Comparison of ENCODE assay signal across 8 cellular contexts in the genomic region with DNA sequence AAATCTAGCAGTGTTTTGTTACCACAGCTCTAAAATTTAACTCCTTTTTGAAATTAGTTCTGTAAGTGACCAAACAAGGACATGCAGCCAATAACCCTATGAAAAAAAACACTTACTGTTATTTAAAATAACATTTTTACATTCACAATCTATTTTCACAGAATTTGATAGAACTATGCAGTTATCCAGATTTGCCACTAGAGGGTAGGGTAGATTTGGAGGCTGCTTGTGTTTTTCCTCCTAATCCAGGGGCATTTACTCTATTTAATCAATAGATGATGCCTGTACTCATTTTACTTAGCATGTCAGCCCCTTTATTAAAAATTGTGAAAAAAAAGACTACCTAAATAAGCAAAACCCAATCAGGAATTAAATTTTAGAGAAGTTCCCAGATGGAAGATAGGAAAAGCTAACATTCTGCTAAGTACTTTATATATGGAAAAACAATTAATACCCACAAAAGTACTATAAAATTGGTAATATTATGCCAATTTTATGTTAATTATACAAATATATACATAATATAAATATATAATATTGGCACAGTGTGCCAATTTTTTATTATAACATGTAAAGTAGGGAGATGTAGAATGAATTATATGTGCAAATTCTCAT. TPM values are rescaled to one million over a fixed set of nuclear protein-coding genes. Genes with fewer than 3 reads are reported as not detected.
DNase-seq lines count a peak whose midpoint lies in the region; ATAC-seq, FAIRE-seq and TF ChIP-seq lines count a peak whose summit lies in the region.

No MANE protein-coding gene starts in this region.

- H3K9me3 ChIP-seq in CD4-positive, alpha-beta T cell (ENCODE audit: control insufficient read depth, low read length), result no peaks in the 10 kb centered on the region
- no peaks in the 10 kb centered on the region for H3K9me3 ChIP-seq in transverse colon

- H3K27me3 Mint-ChIP-seq in CD4-positive, alpha-beta T cell, result peaks cover 2% of the 10 kb centered on the region

- H3K27ac Mint-ChIP-seq in CD4-positive, alpha-beta T cell, result no peak overlapping the region

- H3K4me1 Mint-ChIP-seq in CD4-positive, alpha-beta T cell (ENCODE audit: low read depth), result no peaks in the 10 kb centered on the region

- H3K4me3 ChIP-seq in transverse colon, result no peak overlapping the region

- no peak for TF ChIP-seq POLR2A in transverse colon (IDR thresholded peaks at IDR 0.05)

- CTCF ChIA-PET in CD4-positive, alpha-beta T cell (lab: Charles Lee), result interaction anchor here (1.0 kb wide), 1 partner anchor 122 kb away, joined by 3 read pairs; no protein-coding TSS in a partner anchor

- peak; percentile 49 for ATAC-seq in CD4-positive, alpha-beta T cell (ENCODE audit: poor library complexity)
- no peak for ATAC-seq in GM21576 (IDR thresholded peaks at IDR 0.05; ENCODE audit: unreplicated experiment)
- ATAC-seq in Right ventricle myocardium inferior, result no peak
- ATAC-seq in HG02981 (IDR thresholded peaks at IDR 0.05; ENCODE audit: unreplicated experiment), result no peak

- no peaks in the 10 kb centered on the region for H3K4me1 ChIP-seq in transverse colon

- no peaks in the 10 kb centered on the region for H3K36me3 Mint-ChIP-seq in CD4-positive, alpha-beta T cell (ENCODE audit: low read depth)

- POLR2A ChIA-PET in CD4-positive, alpha-beta T cell (lab: Charles Lee), result no interaction called here

- H3K9me3 Mint-ChIP-seq in CD4-positive, alpha-beta T cell, result no peaks in the 10 kb centered on the region

- H3K27ac ChIP-seq in CD4-positive, alpha-beta T cell (ENCODE audit: low read depth, low read length), result no peak overlapping the region
- no peak overlapping the region for H3K27ac ChIP-seq in transverse colon

- no peak overlapping the region for H3K4me3 Mint-ChIP-seq in CD4-positive, alpha-beta T cell

- peak; percentile 53 for FAIRE-seq in TTC549 (lab: Jason Lieb, UNC)

- DNase-seq in CD4-positive, alpha-beta T cell, result no peak
- peak; percentile 4 for DNase-seq in HuH-7 (ENCODE audit: low spot score)
- peak; percentile 5 for DNase-seq in globus pallidus (ENCODE audit: low spot score)
- no peak for DNase-seq in transverse colon
- no peak for DNase-seq in Right ventricle myocardium inferior (ENCODE audit: missing footprints)

- no peak for TF ChIP-seq EP300 in transverse colon (IDR thresholded peaks at IDR 0.05; ENCODE audit: low read depth)

- in situ Hi-C loops in transverse colon (cut with MboI; ENCODE audit: low pct_ligation_motif_present in 1 of 4, low pct_unique_long_range_greater_than_20kb in 1 of 4, low sequenced_read_pairs in 3 of 4), result loop anchor here in 2 of 4 donors (10.0 kb wide), 1 partner anchor 127 kb away; no protein-coding TSS in a partner anchor

- peak; percentile 87 for TF ChIP-seq CTCF in CD4-positive, alpha-beta T cell (IDR thresholded peaks at IDR 0.05)
- peak; percentile 60 to 72 (median 65) for TF ChIP-seq CTCF in transverse colon (IDR thresholded peaks at IDR 0.05)

- no peaks in the 10 kb centered on the region for H3K27me3 ChIP-seq in CD4-positive, alpha-beta T cell (ENCODE audit: control insufficient read depth, insufficient read depth, low read length)
- peaks cover 3% of the 10 kb centered on the region for H3K27me3 ChIP-seq in transverse colon

- intact Hi-C loops in CD4-positive, alpha-beta T cell (cut with DNase I, micrococcal nuclease), result loop anchor here (1.0 to 5.0 kb wide), 4 partner anchors 124 to 529 kb away; no protein-coding TSS in a partner anchor
- intact Hi-C loops in transverse colon (cut with DNase I; ENCODE audit: low total_unique reads) (no loop called here), Right ventricle myocardium inferior (cut with DNase I) (loop anchor here (5.0 kb wide), 2 partner anchors 99 to 119 kb away; no protein-coding TSS in a partner anchor)

- no peaks in the 10 kb centered on the region for H3K36me3 ChIP-seq in transverse colon

RNA-seq across cellular contexts. Expression of gene LIPK, which starts 18.1 kb away (rescaled TPM):
- total RNA-seq in CD4-positive, alpha-beta T cell, result not detected
- total RNA-seq in transverse colon, result not detected
- not detected for total RNA-seq in Right ventricle myocardium inferior

RNA-seq across cellular contexts. Expression of gene LIPF, which starts 23.7 kb away (rescaled TPM):
- total RNA-seq in CD4-positive, alpha-beta T cell, result not detected
- total RNA-seq in transverse colon (not detected), Right ventricle myocardium inferior (not detected)

Comparison
In these comparisons a context has a peak if more than half of its experiments do, and no peak if none do; other contexts are left out.
1. DNase-seq: peak in HuH-7 (single experiment) and globus pallidus (single experiment); none in CD4-positive, alpha-beta T cell (0 of 10), transverse colon (single experiment) and Right ventricle myocardium inferior (single experiment).